In the genomic region with DNA sequence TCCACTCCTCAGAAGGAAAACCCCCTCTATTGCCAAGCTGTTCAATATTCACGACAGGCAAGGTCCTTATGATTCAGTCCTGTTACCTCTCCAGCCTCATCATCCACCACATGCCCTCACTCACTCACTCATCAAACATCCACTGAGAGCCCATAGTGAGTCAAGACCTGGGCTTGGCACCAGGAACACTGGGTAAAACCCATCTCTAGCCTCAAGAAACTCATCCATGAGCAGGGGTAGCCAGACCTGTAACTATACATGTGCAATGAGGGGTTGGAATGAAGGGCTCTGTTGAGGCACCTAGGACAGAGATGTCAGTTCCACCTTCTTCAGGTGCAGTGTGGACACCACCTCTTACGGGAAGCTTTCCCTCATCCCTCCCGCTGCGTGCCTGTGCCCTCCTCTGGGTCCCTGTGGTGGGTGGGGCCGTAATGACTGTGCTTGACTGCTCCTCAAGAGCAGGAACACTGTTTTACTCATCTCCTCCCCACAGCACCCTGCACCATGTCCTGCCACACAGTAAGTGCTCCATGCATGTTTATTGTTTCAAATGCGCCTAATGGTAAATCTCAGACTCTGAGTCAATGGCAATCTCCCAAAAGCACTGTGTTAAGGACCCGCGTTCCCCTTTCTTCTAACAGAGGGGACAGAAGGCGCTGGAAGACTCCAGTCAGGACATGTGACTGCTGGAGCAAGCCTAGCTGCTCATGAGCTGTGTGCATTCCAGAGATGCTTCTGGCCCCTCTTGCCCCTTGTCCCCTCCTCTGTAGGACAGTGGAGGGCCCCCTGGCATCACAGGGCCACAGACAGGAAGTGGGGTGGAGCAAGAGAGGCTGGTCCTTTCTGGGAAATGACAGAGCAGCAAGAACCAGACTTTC, we compare ENCODE assay signal across 8 cellular contexts.
DNase-seq lines count a peak whose midpoint lies in the region; ATAC-seq, FAIRE-seq and TF ChIP-seq lines count a peak whose summit lies in the region.

No MANE protein-coding gene starts in this region.

- no peak overlapping the region for H3K23ac ChIP-seq in H1 (ENCODE audit: insufficient read length)

- in situ Hi-C loops in transverse colon (cut with MboI; ENCODE audit: low pct_ligation_motif_present in 1 of 4, low pct_unique_long_range_greater_than_20kb in 1 of 4, low sequenced_read_pairs in 3 of 4) = no loop called here

- H2BK120ac ChIP-seq in H1 (replicated peaks; ENCODE audit: low read depth, low read length) = no peak overlapping the region

- H3K79me2 ChIP-seq in H1 (ENCODE audit: control insufficient read depth in 1 of 2, insufficient read depth in 2 of 2, low read length in 2 of 2) = no peaks in the 10 kb centered on the region; a peak in 1 of 4 replicates

- POLR2A ChIA-PET in H1 (lab: Charles Lee; ENCODE audit: partially characterized antibody) = no interaction called here

- no peak overlapping the region for H3K9ac ChIP-seq in H1 (replicated peaks in 1 of 4; ENCODE audit: extremely low read depth in 1 of 4, low read depth in 3 of 4, low read length in 3 of 4)

- TF ChIP-seq CTCF in RWPE2 (IDR thresholded peaks at IDR 0.05; ENCODE audit: poor library complexity, severe bottlenecking) = no peak
- TF ChIP-seq CTCF in H1 (IDR thresholded peaks at IDR 0.05; ENCODE audit: control extremely low read depth in 1 of 3, insufficient read depth in 1 of 3, low read depth in 1 of 3, low read length in 3 of 3) = no peak
- TF ChIP-seq CTCF in psoas muscle (IDR thresholded peaks at IDR 0.05) = no peak
- TF ChIP-seq CTCF in transverse colon (IDR thresholded peaks at IDR 0.05) = no peak

- FAIRE-seq in H1 (lab: Jason Lieb, UNC) (no peak), GM19239 (lab: Jason Lieb, UNC) (no peak)

- H2BK20ac ChIP-seq in H1 (ENCODE audit: low read length) = no peak overlapping the region

- no peak overlapping the region; the same call in 1 of the 2 replicates for H2BK12ac ChIP-seq in H1 (ENCODE audit: low read depth, low read length)

- no peak overlapping the region for H4K8ac ChIP-seq in H1 (ENCODE audit: extremely low read depth, insufficient read depth, low read length)

- no peak overlapping the region for H3K14ac ChIP-seq in H1 (ENCODE audit: insufficient read length)

- H3K56ac ChIP-seq in H1 (replicated peaks; ENCODE audit: insufficient read length, low read depth, low read length) = no peak overlapping the region

- no peak overlapping the region for H3K18ac ChIP-seq in H1 (ENCODE audit: extremely low read depth, low read length)

- H3K4me3 ChIP-seq in RWPE2 (ENCODE audit: severe bottlenecking) (no peak overlapping the region), H1 (ENCODE audit: extremely low read depth in 1 of 4, insufficient read depth in 2 of 4, low read depth in 3 of 4, low read length in 4 of 4) (no peak overlapping the region), psoas muscle (no peak overlapping the region), transverse colon (no peak overlapping the region)

- no peak for TF ChIP-seq RAD21 in H1 (IDR thresholded peaks at IDR 0.05 in 1 of 2, conservative IDR thresholded peaks at IDR 0.05 in 1 of 2; ENCODE audit: low read depth in 2 of 2, low read length in 2 of 2)

- H3K27me3 ChIP-seq in RWPE2 (ENCODE audit: insufficient read depth, poor library complexity, severe bottlenecking) (no peaks in the 10 kb centered on the region), H1 (replicated peaks in 1 of 4; ENCODE audit: control insufficient read depth in 3 of 4, extremely low read depth in 1 of 4, insufficient read depth in 3 of 4, low read length in 3 of 4) (no peaks in the 10 kb centered on the region), psoas muscle (ENCODE audit: insufficient read depth in 3 of 3, low read length in 2 of 3) (no peaks in the 10 kb centered on the region), transverse colon (no peaks in the 10 kb centered on the region)

- CTCF ChIA-PET in H1 (lab: Charles Lee; ENCODE audit: partially characterized antibody) = interaction anchor here (0.6 kb wide), 1 partner anchor 26 kb away, joined by 3 read pairs; no protein-coding TSS in a partner anchor

- TF ChIP-seq EP300 in H1 (IDR thresholded peaks at IDR 0.05; ENCODE audit: borderline replicate concordance in 1 of 2, low read depth in 2 of 2, low read length in 2 of 2) (no peak), transverse colon (IDR thresholded peaks at IDR 0.05; ENCODE audit: low read depth) (no peak)

- no peak overlapping the region for H3K4ac ChIP-seq in H1 (replicated peaks; ENCODE audit: insufficient read length, low read depth, low read length)

- TF ChIP-seq POLR2A in H1 (IDR thresholded peaks at IDR 0.05; ENCODE audit: control extremely low read depth in 1 of 2, low read depth in 2 of 2, low read length in 2 of 2) = no peak
- TF ChIP-seq POLR2A in transverse colon (IDR thresholded peaks at IDR 0.05) = no peak

- no peaks in the 10 kb centered on the region for H3K9me3 ChIP-seq in RWPE2 (ENCODE audit: severe bottlenecking)
- 0 out of 4 replicates have a peak, but pooled peaks cover 0 to 4% of the 10 kb centered on the region in 2 experiments for H3K9me3 ChIP-seq in H1 (ENCODE audit: insufficient read depth in 2 of 2, low read depth in 1 of 2, low read length in 1 of 2)
- no peaks in the 10 kb centered on the region for H3K9me3 ChIP-seq in psoas muscle
- H3K9me3 ChIP-seq in transverse colon = no peaks in the 10 kb centered on the region

- H2AK5ac ChIP-seq in H1 (ENCODE audit: low read depth, low read length) = no peak overlapping the region

- no peak overlapping the region for H4K91ac ChIP-seq in H1 (replicated peaks; ENCODE audit: insufficient read length, low read length)

- H3K4me1 ChIP-seq in RWPE2 (ENCODE audit: insufficient read depth, poor library complexity, severe bottlenecking) (peaks cover 47% of the 10 kb centered on the region), H1 (replicated peaks in 1 of 4; ENCODE audit: control insufficient read depth in 3 of 4, insufficient read depth in 4 of 4, low read length in 3 of 4) (peaks cover 2 to 13% (median 9%) of the 10 kb centered on the region in 4 experiments; a peak in 6 of 7 replicates), psoas muscle (peaks cover 54% of the 10 kb centered on the region), transverse colon (peaks cover 4 to 19% (median 12%) of the 10 kb centered on the region in 4 donors)

- no peaks in the 10 kb centered on the region for H3K23me2 ChIP-seq in H1 (ENCODE audit: low read depth, low read length)

- peaks cover 0 to 3% of the 10 kb centered on the region in 2 experiments for H4K20me1 ChIP-seq in H1 (replicated peaks in 1 of 2; ENCODE audit: control insufficient read depth in 1 of 2, insufficient read depth in 2 of 2, low read length in 2 of 2)

- no peak overlapping the region for H2BK5ac ChIP-seq in H1 (ENCODE audit: low read depth, low read length)

- no peak overlapping the region for H2AFZ ChIP-seq in H1 (ENCODE audit: low read length)

- no peak overlapping the region; the same call in 1 of the 2 replicates for H2BK15ac ChIP-seq in H1 (ENCODE audit: low read length)

- no peak overlapping the region for H3K4me2 ChIP-seq in H1 (ENCODE audit: insufficient read depth in 1 of 2, low read depth in 2 of 2, low read length in 2 of 2)

- peak overlapping the region; percentile 83 for H3K27ac ChIP-seq in RWPE2 (ENCODE audit: poor library complexity, severe bottlenecking)
- no peak overlapping the region for H3K27ac ChIP-seq in H1 (ENCODE audit: low read depth, low read length)
- peak overlapping the region; percentile 79 for H3K27ac ChIP-seq in psoas muscle
- H3K27ac ChIP-seq in transverse colon = peak overlapping the region in 1 of 4 donors; percentile 11

- ATAC-seq in GM19324 (IDR thresholded peaks at IDR 0.05; ENCODE audit: low FRiP score, unreplicated experiment) (peak; percentile 22), RWPE2 (ENCODE audit: low read depth) (peak; percentile 44; the same call in 2 of the 3 replicates), psoas muscle (peak; percentile 8 to 40 (median 25))

- DNase-seq in A172 (ENCODE audit: low spot score) = peak; percentile 55
- no peak for DNase-seq in RWPE2 (ENCODE audit: low spot score)
- no peak for DNase-seq in H1 (ENCODE audit: low read depth in 1 of 2, low spot score in 2 of 2)
- no peak for DNase-seq in psoas muscle
- DNase-seq in transverse colon = no peak
- no peak for DNase-seq in activated gamma-delta T cell treated with Interleukin-2 at 50 U/mL for 16 hours
- DNase-seq in GM19239 (ENCODE audit: insufficient read length, low spot score) = no peak

- intact Hi-C loops in psoas muscle (cut with DNase I) = no loop called here
- intact Hi-C loops in transverse colon (cut with DNase I; ENCODE audit: low total_unique reads) = no loop called here

- H4K5ac ChIP-seq in H1 (ENCODE audit: insufficient read length, low read depth, low read length) = no peak overlapping the region

- no peaks in the 10 kb centered on the region; the same call in 1 of the 2 replicates for H3K36me3 ChIP-seq in RWPE2 (ENCODE audit: low read depth)
- no peaks in the 10 kb centered on the region for H3K36me3 ChIP-seq in H1 (ENCODE audit: control insufficient read depth in 2 of 4, insufficient read depth in 4 of 4, low read length in 3 of 4)
- peaks cover 0 to 7% of the 10 kb centered on the region in 2 donors for H3K36me3 ChIP-seq in psoas muscle (ENCODE audit: insufficient read depth in 1 of 2, low read depth in 1 of 2)
- no peaks in the 10 kb centered on the region for H3K36me3 ChIP-seq in transverse colon

- 75% methylated on average over 9 of the region's 9 CpGs; no CpG with 5 or more reads in 1 of the 2 experiments for WGBS in H1 (ENCODE audit: extremely low coverage in 1 of 2, insufficient coverage in 1 of 2, insufficient read length in 1 of 2, insufficient replicate concordance in 2 of 2, low coverage in 1 of 2, low lambda C conversion rate in 2 of 2, missing lambda C conversion rate in 1 of 2), 2 experiments
- 80 to 83% (median 82%) methylated on average over 9 of the region's 9 CpGs for WGBS in psoas muscle, 3 donors
- WGBS in transverse colon (ENCODE audit: low coverage in 1 of 2), 2 donors = 89% methylated on average over 9 of the region's 9 CpGs; no CpG with 5 or more reads in 1 of the 2 donors

- H3K79me1 ChIP-seq in H1 (ENCODE audit: low read depth, low read length) = no peaks in the 10 kb centered on the region

TF ChIP-seq in H1, 55 proteins besides CTCF, POLR2A, EP300 and RAD21:
- TF ChIP-seq ZNF274 (IDR thresholded peaks at IDR 0.05; ENCODE audit: borderline replicate concordance, extremely low read depth, low read length) = no peak
- TF ChIP-seq TEAD4 (IDR thresholded peaks at IDR 0.05; ENCODE audit: low read depth, low read length) = peak; percentile 36; the same call in 1 of the 2 replicates
- no peak for TF ChIP-seq RXRA (IDR thresholded peaks at IDR 0.05; ENCODE audit: insufficient read depth, low read depth, low read length)
- no peak for TF ChIP-seq YY1 (IDR thresholded peaks at IDR 0.05; ENCODE audit: low read depth, low read length)
- TF ChIP-seq KDM4A (IDR thresholded peaks at IDR 0.05; ENCODE audit: low read depth, low read length, severe bottlenecking) = no peak
- no peak for TF ChIP-seq RNF2 (IDR thresholded peaks at IDR 0.05; ENCODE audit: borderline replicate concordance, low read depth, low read length, missing control alignments, poor library complexity, severe bottlenecking)
